In genomic region chr19:41936416-41936850, GRCh38 we compare ENCODE assay signal across 9 cellular contexts. TPM values are rescaled to one million over a fixed set of nuclear protein-coding genes. Genes with fewer than 3 reads are reported as not detected.
DNase-seq lines count a peak whose midpoint lies in the region; ATAC-seq, FAIRE-seq and TF ChIP-seq lines count a peak whose summit lies in the region.
"Had no signal": no experiment of that assay in that cellular context is flagged by ENCODE, and none has a peak within 500 bp of the region (broad histone marks: within the 10 kb centered on the region; RNA-seq: fewer than 3 reads in every experiment).

No MANE protein-coding gene starts in this region.

- H3K9ac ChIP-seq in astrocyte (ENCODE audit: low read length), result no peak overlapping the region

- H3K79me2 ChIP-seq in astrocyte (ENCODE audit: insufficient read depth, low read length), result no peaks in the 10 kb centered on the region

- peaks cover 18% of the 10 kb centered on the region for H3K4me1 ChIP-seq in astrocyte (ENCODE audit: insufficient read depth, low read length)

- no peaks in the 10 kb centered on the region for H3K27me3 Mint-ChIP-seq in activated naive CD4-positive, alpha-beta T cell treated with anti-CD3 and anti-CD28 coated beads, Interleukin-2, amount 50 U/mL, for 24 hours
- no peaks in the 10 kb centered on the region for H3K27me3 Mint-ChIP-seq in activated naive CD4-positive, alpha-beta T cell treated with anti-CD3 and anti-CD28 coated beads for 36 hours (ENCODE audit: low read depth)
- peaks cover 47% of the 10 kb centered on the region for H3K27me3 Mint-ChIP-seq in astrocyte (ENCODE audit: low read depth, unreplicated experiment)

- peaks cover 22% of the 10 kb centered on the region for H4K20me1 ChIP-seq in astrocyte (ENCODE audit: insufficient read depth, low read length)

- FAIRE-seq in astrocyte (lab: Jason Lieb, UNC), result no peak

- CTCF ChIA-PET in activated naive CD4-positive, alpha-beta T cell treated with anti-CD3 and anti-CD28 coated beads for 36 hours (lab: Charles Lee), result interaction anchor here (0.9 to 1.7 kb wide), 6 partner anchors 9 to 76 kb away, joined by 3 to 7 read pairs (median 4); partner anchors contain the start of gene RPS19

- H3K36me3 ChIP-seq in astrocyte (ENCODE audit: insufficient read depth, low read length), result no peaks in the 10 kb centered on the region

- no peak for TF ChIP-seq CTCF in astrocyte (IDR thresholded peaks at IDR 0.05; ENCODE audit: insufficient read depth, low read depth, low read length)

- peaks cover 2% of the 10 kb centered on the region for H3K9me3 ChIP-seq in astrocyte (ENCODE audit: insufficient read depth, low read depth, low read length)

- peaks cover 48% of the 10 kb centered on the region for H3K27me3 ChIP-seq in astrocyte (ENCODE audit: insufficient read depth, low read length)

- H3K4me3 ChIP-seq in astrocyte (ENCODE audit: insufficient read depth, low read depth, low read length), result no peak overlapping the region

- H3K36me3 Mint-ChIP-seq in activated naive CD4-positive, alpha-beta T cell treated with anti-CD3 and anti-CD28 coated beads, Interleukin-2, amount 50 U/mL, for 24 hours, result no peaks in the 10 kb centered on the region
- H3K36me3 Mint-ChIP-seq in activated naive CD4-positive, alpha-beta T cell treated with anti-CD3 and anti-CD28 coated beads for 36 hours (ENCODE audit: low read depth), result no peaks in the 10 kb centered on the region
- peaks cover under 1% of the 10 kb centered on the region for H3K36me3 Mint-ChIP-seq in astrocyte (ENCODE audit: low read depth, unreplicated experiment)

- no peak overlapping the region for H3K27ac ChIP-seq in astrocyte (ENCODE audit: low read depth, low read length)

- peak; percentile 50 for ATAC-seq in stimulated activated naive CD8-positive, alpha-beta T cell treated with anti-CD3 and anti-CD28 coated beads, Interleukin-15, Interleukin-2, amounts not matched to agents 100 U/mL and 50 U/mL, for 24 hours
- ATAC-seq in HG03280 (IDR thresholded peaks at IDR 0.05; ENCODE audit: unreplicated experiment), result no peak
- no peak for ATAC-seq in GM18867 (IDR thresholded peaks at IDR 0.05; ENCODE audit: unreplicated experiment)
- ATAC-seq: Panc1 had no signal

- peak overlapping the region; percentile 8 for H3K4me3 Mint-ChIP-seq in activated naive CD4-positive, alpha-beta T cell treated with anti-CD3 and anti-CD28 coated beads, Interleukin-2, amount 50 U/mL, for 24 hours
- H3K4me3 Mint-ChIP-seq in activated naive CD4-positive, alpha-beta T cell treated with anti-CD3 and anti-CD28 coated beads for 36 hours, result no peak overlapping the region
- no peak overlapping the region for H3K4me3 Mint-ChIP-seq in astrocyte (ENCODE audit: unreplicated experiment)

- peak overlapping the region; percentile 27 for H2AFZ ChIP-seq in astrocyte (ENCODE audit: low read depth, low read length)

- H3K4me2 ChIP-seq in astrocyte (ENCODE audit: low read length), result peak overlapping the region; percentile 65

- DNase-seq in activated naive CD4-positive, alpha-beta T cell treated with anti-CD3 and anti-CD28 coated beads for 36 hours, result no peak
- DNase-seq in astrocyte (ENCODE audit: low read depth), result no peak
- DNase-seq in stimulated activated naive CD8-positive, alpha-beta T cell treated with anti-CD3 and anti-CD28 coated beads, Interleukin-15, Interleukin-2, amounts not matched to agents 100 U/mL and 50 U/mL, for 24 hours, result peak; percentile 45
- DNase-seq: NCI-H1417 treated with DMSO at 0.1 percent for 48 hours had no signal

- peaks cover 52% of the 10 kb centered on the region for H3K4me1 Mint-ChIP-seq in activated naive CD4-positive, alpha-beta T cell treated with anti-CD3 and anti-CD28 coated beads, Interleukin-2, amount 50 U/mL, for 24 hours
- peaks cover 39% of the 10 kb centered on the region for H3K4me1 Mint-ChIP-seq in activated naive CD4-positive, alpha-beta T cell treated with anti-CD3 and anti-CD28 coated beads for 36 hours (ENCODE audit: low read depth)
- H3K4me1 Mint-ChIP-seq in astrocyte (ENCODE audit: low read depth, unreplicated experiment), result peaks cover 18% of the 10 kb centered on the region

- H3K27ac Mint-ChIP-seq in activated naive CD4-positive, alpha-beta T cell treated with anti-CD3 and anti-CD28 coated beads, Interleukin-2, amount 50 U/mL, for 24 hours, result peak overlapping the region; percentile 51
- H3K27ac Mint-ChIP-seq in activated naive CD4-positive, alpha-beta T cell treated with anti-CD3 and anti-CD28 coated beads for 36 hours, result no peak overlapping the region
- H3K27ac Mint-ChIP-seq in astrocyte (ENCODE audit: unreplicated experiment), result no peak overlapping the region
- H3K27ac Mint-ChIP-seq: CD14-positive monocyte had no signal

- intact Hi-C loops in activated naive CD4-positive, alpha-beta T cell treated with anti-CD3 and anti-CD28 coated beads for 36 hours (cut with micrococcal nuclease), result no loop called here

- H3K9me3 Mint-ChIP-seq in activated naive CD4-positive, alpha-beta T cell treated with anti-CD3 and anti-CD28 coated beads, Interleukin-2, amount 50 U/mL, for 24 hours, result no peaks in the 10 kb centered on the region
- no peaks in the 10 kb centered on the region for H3K9me3 Mint-ChIP-seq in activated naive CD4-positive, alpha-beta T cell treated with anti-CD3 and anti-CD28 coated beads for 36 hours
- H3K9me3 Mint-ChIP-seq in astrocyte (ENCODE audit: unreplicated experiment), result peaks cover 1% of the 10 kb centered on the region

RNA-seq across cellular contexts. Expression of gene ERFL, which starts 8.2 kb away (rescaled TPM):
- 1 to 10 TPM in 1 of 2 experiments, under 1 TPM in 1; 0.99 to 1.3 TPM for total RNA-seq in activated naive CD4-positive, alpha-beta T cell treated with anti-CD3 and anti-CD28 coated beads for 36 hours
- total RNA-seq in astrocyte, result 0.36 and 0.41 TPM in 2 replicates

RNA-seq across cellular contexts. Expression of gene RABAC1, which starts 22.7 kb away (rescaled TPM):
- 10 to 100 TPM; 32.8 TPM for total RNA-seq in activated naive CD4-positive, alpha-beta T cell treated with anti-CD3 and anti-CD28 coated beads for 36 hours
- total RNA-seq in astrocyte, result 257 and 278 TPM in 2 replicates

RNA-seq across cellular contexts. Expression of gene ARHGEF1, which starts 53.4 kb away (rescaled TPM):
- 100 to 1,000 TPM; 246 to 260 TPM for total RNA-seq in activated naive CD4-positive, alpha-beta T cell treated with anti-CD3 and anti-CD28 coated beads for 36 hours
- total RNA-seq in astrocyte, result 69.8 and 73.1 TPM in 2 replicates

RNA-seq across cellular contexts. Expression of gene ATP1A3, which starts 57.6 kb away (rescaled TPM):
- 1 to 10 TPM; 1.1 to 1.5 TPM for total RNA-seq in activated naive CD4-positive, alpha-beta T cell treated with anti-CD3 and anti-CD28 coated beads for 36 hours
- 3.4 and 3.9 TPM in 2 replicates for total RNA-seq in astrocyte

RNA-seq across cellular contexts. Expression of gene CD79A, which starts 59.4 kb away (rescaled TPM):
- total RNA-seq in activated naive CD4-positive, alpha-beta T cell treated with anti-CD3 and anti-CD28 coated beads for 36 hours, result 1 to 10 TPM; 2.5 to 2.7 TPM
- 0.30 and 0.41 TPM in 2 replicates for total RNA-seq in astrocyte
